ENCODE assay signal across 1 cellular context in genomic region chr14:70802379-70802778, GRCh38.
TF ChIP-seq lines count a peak whose summit lies in the region.

No MANE protein-coding gene starts in this region.

TF ChIP-seq in GM12878, 131 proteins besides CTCF, POLR2A, EP300 and RAD21:
- TF ChIP-seq ZNF274 (IDR thresholded peaks at IDR 0.05; ENCODE audit: insufficient read depth, insufficient read length) = no peak
- no peak for TF ChIP-seq TCF7 (IDR thresholded peaks at IDR 0.05; ENCODE audit: borderline replicate concordance)
- TF ChIP-seq TCF12 (IDR thresholded peaks at IDR 0.05; ENCODE audit: low read depth, low read length) = no peak
- no peak for TF ChIP-seq LARP7 (IDR thresholded peaks at IDR 0.05)
- TF ChIP-seq ZNF687 (IDR thresholded peaks at IDR 0.05) = no peak
- TF ChIP-seq CREB1 (IDR thresholded peaks at IDR 0.05; ENCODE audit: low read depth) = no peak
- no peak for TF ChIP-seq HDAC2 (IDR thresholded peaks at IDR 0.05)
- no peak for TF ChIP-seq MEF2A (IDR thresholded peaks at IDR 0.05; ENCODE audit: insufficient read depth, low read depth, low read length)
- TF ChIP-seq CREM (IDR thresholded peaks at IDR 0.05; ENCODE audit: low read depth) = no peak
- no peak for TF ChIP-seq NKRF (conservative IDR thresholded peaks at IDR 0.05)
- TF ChIP-seq NR2F1 (conservative IDR thresholded peaks at IDR 0.05) = no peak
- no peak for TF ChIP-seq ESRRA (IDR thresholded peaks at IDR 0.05; ENCODE audit: low read length)
- TF ChIP-seq IKZF2 (IDR thresholded peaks at IDR 0.05) = no peak
- no peak for TF ChIP-seq ELK1 (IDR thresholded peaks at IDR 0.05; ENCODE audit: low read depth, low read length)
- TF ChIP-seq NR2C2 (IDR thresholded peaks at IDR 0.05; ENCODE audit: borderline replicate concordance, control insufficient read depth, insufficient read length, low read depth) = no peak
- no peak for TF ChIP-seq STAT1 (conservative IDR thresholded peaks at IDR 0.05)
- no peak for TF ChIP-seq USF2 (IDR thresholded peaks at IDR 0.05; ENCODE audit: borderline replicate concordance, low read depth, low read length)
- no peak for TF ChIP-seq CHD2 (IDR thresholded peaks at IDR 0.05; ENCODE audit: borderline replicate concordance, low read depth, low read length)
